32 cellular contexts compared by ENCODE assay signal in the genomic region with DNA sequence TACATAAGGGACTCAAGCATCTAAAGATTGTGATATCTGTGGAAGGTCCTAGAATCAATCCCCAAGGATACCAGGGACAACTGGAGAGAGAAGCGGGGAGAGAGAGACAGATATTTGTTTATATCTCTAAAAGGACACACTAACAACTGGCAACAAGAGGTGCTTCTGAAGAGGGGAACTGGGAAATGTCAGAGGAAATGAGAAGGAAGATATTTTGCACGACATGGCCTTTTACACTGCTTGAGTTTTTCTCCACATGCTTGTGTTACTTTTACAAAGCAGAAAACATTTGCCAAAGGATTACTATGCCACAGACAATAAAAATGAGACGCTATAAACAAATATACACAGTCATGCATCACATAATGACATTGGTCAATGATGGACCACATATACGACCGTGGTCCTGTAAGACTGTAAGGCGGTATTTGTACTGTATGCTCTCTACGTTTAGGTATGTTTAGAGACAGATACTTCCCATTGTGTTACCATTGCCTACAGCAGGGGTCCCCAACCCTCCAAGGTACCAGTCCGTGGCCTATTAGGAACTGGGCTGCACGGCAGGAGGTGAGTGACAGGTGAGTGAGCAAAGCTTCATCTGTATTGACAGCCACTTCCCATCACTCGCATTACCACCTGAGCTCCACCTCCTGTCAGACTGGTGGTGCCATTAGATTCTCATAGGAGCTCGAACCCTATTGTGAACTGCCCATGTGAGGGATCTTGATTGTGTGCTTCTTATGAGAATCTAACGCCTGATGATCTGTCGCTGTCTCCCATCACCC.
DNase-seq lines count a peak whose midpoint lies in the region; ATAC-seq and TF ChIP-seq lines count a peak whose summit lies in the region.
"Had no signal": no experiment of that assay in that cellular context is flagged by ENCODE, and none has a peak within 500 bp of the region (broad histone marks: within the 10 kb centered on the region; RNA-seq: fewer than 3 reads in every experiment).

No MANE protein-coding gene starts in this region.

- no peak overlapping the region for H2BK120ac ChIP-seq in mesendoderm (ENCODE audit: low read depth, low read length)

- TF ChIP-seq CTCF in HEK293 (tag by site-specific recombination; IDR thresholded peaks at IDR 0.05): no peak
- TF ChIP-seq CTCF in OCI-LY3 (IDR thresholded peaks at IDR 0.05; ENCODE audit: low read depth, low read length): no peak

- H3K4ac ChIP-seq in mesendoderm (ENCODE audit: low read depth, low read length): no peak overlapping the region

- H2BK15ac ChIP-seq in mesendoderm (replicated peaks; ENCODE audit: low read depth): no peak overlapping the region

- no peaks in the 10 kb centered on the region for H4K20me1 ChIP-seq in OCI-LY3 (ENCODE audit: insufficient read depth, low read length)
- H4K20me1 ChIP-seq: BLaER1 had no signal

- H3K4me3 ChIP-seq in HEK293 (ENCODE audit: low read depth, low read length) (no peak overlapping the region), OCI-LY3 (ENCODE audit: low read length) (no peak overlapping the region), mesendoderm (ENCODE audit: low read length) (no peak overlapping the region)
- H3K4me3 ChIP-seq: adrenal gland, BLaER1, body of pancreas, esophagus muscularis mucosa, psoas muscle, upper lobe of left lung had no signal

- H3K79me1 ChIP-seq in mesendoderm (ENCODE audit: low read length): no peaks in the 10 kb centered on the region

- ATAC-seq in HG02970 (IDR thresholded peaks at IDR 0.05; ENCODE audit: low FRiP score, unreplicated experiment): no peak
- ATAC-seq: activated T-helper 17 cell treated with anti-CD3 and anti-CD28 coated beads, Interleukin-2, amount 50 U/mL, for 72 hours; left ventricle myocardium superior; Panc1; psoas muscle had no signal

- H2BK5ac ChIP-seq in mesendoderm (ENCODE audit: low read length): no peak overlapping the region

- H3K79me2 ChIP-seq in OCI-LY3 (ENCODE audit: low read length) (no peaks in the 10 kb centered on the region), mesendoderm (ENCODE audit: control insufficient read depth, insufficient read depth, low read length) (no peaks in the 10 kb centered on the region)

- no peak overlapping the region for H3K27ac ChIP-seq in HEK293 (ENCODE audit: extremely low read depth, low read depth, low read length)
- no peak overlapping the region for H3K27ac ChIP-seq in OCI-LY3 (ENCODE audit: low read length)
- H3K27ac ChIP-seq in mesendoderm (ENCODE audit: low read depth, low read length): no peak overlapping the region
- H3K27ac ChIP-seq: BLaER1, esophagus muscularis mucosa, HL-60, psoas muscle, VCaP had no signal

- H3K4me2 ChIP-seq in OCI-LY3 (ENCODE audit: low read length): peak overlapping the region; percentile 16
- H3K4me2 ChIP-seq in mesendoderm (ENCODE audit: low read length): no peak overlapping the region
- H3K4me2 ChIP-seq: BLaER1 had no signal

- H3K23ac ChIP-seq in mesendoderm (ENCODE audit: low read length): no peak overlapping the region

- no CpG with 5 or more reads among the region's 13 CpGs for WGBS in mesendoderm (ENCODE audit: extremely low coverage, insufficient coverage, low lambda C conversion rate)

- peaks cover 52% of the 10 kb centered on the region for H3K27me3 ChIP-seq in OCI-LY3 (ENCODE audit: low read depth, low read length)
- no peaks in the 10 kb centered on the region for H3K27me3 ChIP-seq in mesendoderm (ENCODE audit: insufficient read depth, low read length, poor library complexity)
- H3K27me3 ChIP-seq: adrenal gland, BLaER1, body of pancreas, upper lobe of left lung had no signal

- no peak overlapping the region for H4K5ac ChIP-seq in mesendoderm (ENCODE audit: low read length)

- no peak overlapping the region for H3K18ac ChIP-seq in mesendoderm (ENCODE audit: low read length)

- H3K9ac ChIP-seq in OCI-LY3 (ENCODE audit: low read length) (no peak overlapping the region), mesendoderm (ENCODE audit: low read length) (no peak overlapping the region)
- H3K9ac ChIP-seq: BLaER1 had no signal

- POLR2A ChIA-PET in HEK293 (lab: Yijun Ruan, JAX): no interaction called here

- CTCF ChIA-PET in HEK293 (lab: Yijun Ruan, JAX): interaction anchor here (0.5 kb wide), 1 partner anchor 259 kb away, joined by 4 read pairs; no protein-coding TSS in a partner anchor

- DNase-seq in CD1c-positive myeloid dendritic cell (ENCODE audit: extremely low spot score) (peak; percentile 41), mesendoderm (peak; percentile 61), DMS114 treated with DMSO at 0.1 percent for 48 hours (lab: John Stamatoyannopoulos, UW; ENCODE audit: unreplicated experiment) (no peak), C1 segment of cervical spinal cord (lab: John Stamatoyannopoulos, UW) (no peak), SHP77 (lab: John Stamatoyannopoulos, UW) (no peak)
- DNase-seq: activated CD4-positive, alpha-beta T cell treated with anti-CD3 and anti-CD28 coated beads for 48 hours; activated naive CD4-positive, alpha-beta T cell treated with anti-CD3 and anti-CD28 coated beads, Interleukin-2, amount 10 ng/mL, durations not matched to agents 7 days and 5 days; adrenal gland; body of pancreas; COR-L47; DMS79; foreskin fibroblast; HFFc6; left ventricle myocardium superior; NCI-H1436; NCI-H2107; NCI-H524; NK-92 treated with Interleukin-12 subunit alpha and Interleukin-12 subunit beta, amount 100 ng/mL, for 24 hours; psoas muscle; stimulated activated CD4-positive, alpha-beta T cell treated with anti-CD3 and anti-CD28 coated beads, Interleukin-4, amount 100 ng/mL, for 4 hours; substantia nigra; SW 1271 had no signal

- H3K4me1 ChIP-seq in HEK293 (ENCODE audit: control insufficient read depth, insufficient read depth, low read length): no peaks in the 10 kb centered on the region
- peaks cover 20% of the 10 kb centered on the region for H3K4me1 ChIP-seq in OCI-LY3 (ENCODE audit: low read length)
- no peaks in the 10 kb centered on the region for H3K4me1 ChIP-seq in mesendoderm (ENCODE audit: control insufficient read depth, low read depth, low read length)

- H2AK5ac ChIP-seq in mesendoderm (ENCODE audit: low read length): no peak overlapping the region

- H4K8ac ChIP-seq in mesendoderm (ENCODE audit: low read depth, low read length): no peak overlapping the region

- no peak overlapping the region for H2AFZ ChIP-seq in OCI-LY3 (ENCODE audit: low read depth, low read length)

- H3K9me3 ChIP-seq in HEK293 (ENCODE audit: control insufficient read depth, insufficient read depth, low read depth, low read length): no peaks in the 10 kb centered on the region
- H3K9me3 ChIP-seq in OCI-LY3 (ENCODE audit: insufficient read depth, low read length): no peaks in the 10 kb centered on the region
- H3K9me3 ChIP-seq: adrenal gland, BLaER1, body of pancreas, esophagus muscularis mucosa, psoas muscle, upper lobe of left lung had no signal

- no peak overlapping the region for H3K56ac ChIP-seq in mesendoderm (ENCODE audit: low read length)

- H3K36me3 ChIP-seq in HEK293 (ENCODE audit: control insufficient read depth in 2 of 2, insufficient read depth in 1 of 2, low read length in 2 of 2) (no peaks in the 10 kb centered on the region), OCI-LY3 (replicated peaks; ENCODE audit: low read depth, low read length) (no peaks in the 10 kb centered on the region), mesendoderm (ENCODE audit: control insufficient read depth, insufficient read depth, low read length) (no peaks in the 10 kb centered on the region)
- H3K36me3 ChIP-seq: adrenal gland, BLaER1, esophagus muscularis mucosa, upper lobe of left lung had no signal

TF ChIP-seq in HEK293, 187 proteins besides CTCF, POLR2A, EP300 and RAD21:
- TF ChIP-seq ZNF76 (tag by site-specific recombination; IDR thresholded peaks at IDR 0.05; ENCODE audit: borderline replicate concordance, low read depth) (no peak), ZNF660 (tag by site-specific recombination; IDR thresholded peaks at IDR 0.05) (no peak), ZNF658 (tag by site-specific recombination; IDR thresholded peaks at IDR 0.05) (no peak), ZBTB1 (tag by site-specific recombination; IDR thresholded peaks at IDR 0.05) (no peak), ZNF610 (tag by site-specific recombination; IDR thresholded peaks at IDR 0.05; ENCODE audit: borderline replicate concordance) (peak; percentile 98)

Comparison
In these comparisons a context has a peak if more than half of its experiments do, and no peak if none do; other contexts are left out.
1. DNase-seq: peak in CD1c-positive myeloid dendritic cell (single experiment) and mesendoderm (single experiment); none in DMS114 treated with DMSO at 0.1 percent for 48 hours (single experiment), C1 segment of cervical spinal cord (0 of 14) and SHP77 (0 of 2).